Comparison of ENCODE assay signal across 8 cellular contexts in genomic region chr16:15644306-15644961, GRCh38. TPM values are rescaled to one million over a fixed set of nuclear protein-coding genes. Genes with fewer than 3 reads are reported as not detected.
DNase-seq lines count a peak whose midpoint lies in the region; ATAC-seq, FAIRE-seq and TF ChIP-seq lines count a peak whose summit lies in the region.

No MANE protein-coding gene starts in this region.

- RAD21 ChIA-PET in GM12878 (lab: Charles Lee; ENCODE audit: unreplicated experiment) = interaction anchor here (1.2 to 2.3 kb wide), 3 partner anchors 10 to 15 kb away, joined by 4 to 20 read pairs (median 6); no protein-coding TSS in a partner anchor

- peak overlapping the region; percentile 75 for H3K4me2 ChIP-seq in GM12878 (ENCODE audit: control insufficient read depth, insufficient read depth)

- no peak for TF ChIP-seq RAD21 in GM12878 (IDR thresholded peaks at IDR 0.05; ENCODE audit: insufficient read depth, low read depth, low read length)

- WGBS in GM12878 (ENCODE audit: insufficient coverage, insufficient replicate concordance, low lambda C conversion rate, missing lambda C conversion rate) = 1% methylated on average over 9 of the region's 9 CpGs

- peaks cover 17% of the 10 kb centered on the region for H3K4me1 Mint-ChIP-seq in progenitor cell of endocrine pancreas (ENCODE audit: low read depth)

- no peak for TF ChIP-seq EP300 in GM12878 (IDR thresholded peaks at IDR 0.05; ENCODE audit: borderline replicate concordance in 1 of 2, control insufficient read depth in 1 of 2, low read depth in 2 of 2, low read length in 2 of 2)

- BruUV-seq in GM12878 (replicated peaks; lab: Mats Ljungman, UMichigan) = no TSS peak

- H3K36me3 Mint-ChIP-seq in progenitor cell of endocrine pancreas (ENCODE audit: insufficient read depth) = no peaks in the 10 kb centered on the region

- SMC1A ChIA-PET in GM12878 (lab: Charles Lee; ENCODE audit: uncharacterized antibody, unreplicated experiment) = interaction anchor here (0.6 to 5.5 kb wide), 8 partner anchors 10 to 1619 kb away, joined by 3 to 43 read pairs (median 4); no protein-coding TSS in a partner anchor

- intact Hi-C loops in GM12878 (cut with micrococcal nuclease; ENCODE audit: unreplicated experiment) = no loop called here

- H3K79me2 ChIP-seq in GM12878 (ENCODE audit: control insufficient read depth, insufficient read depth, low read length) = peaks cover 33% of the 10 kb centered on the region

- peak; percentile 68 for DNase-seq in NCI-H2196 (lab: John Stamatoyannopoulos, UW; ENCODE audit: unreplicated experiment)
- DNase-seq in GM12878 (ENCODE audit: low read depth, low spot score) = no peak
- no peak for DNase-seq in progenitor cell of endocrine pancreas (ENCODE audit: low spot score, unreplicated experiment)
- no peak for DNase-seq in omental fat pad (ENCODE audit: low spot score)
- no peak for DNase-seq in SIG-M5 treated with dmso at 0.1 percent for 504 hours (lab: John Stamatoyannopoulos, UW; ENCODE audit: unreplicated experiment)
- no peak for DNase-seq in SW 1271 (lab: John Stamatoyannopoulos, UW)

- no peaks in the 10 kb centered on the region for H4K20me1 ChIP-seq in GM12878 (ENCODE audit: control insufficient read depth, insufficient read depth)

- H3K27me3 ChIP-seq in GM12878 (replicated peaks in 1 of 2; ENCODE audit: control insufficient read depth in 2 of 2, insufficient read depth in 2 of 2, low read length in 1 of 2) = no peaks in the 10 kb centered on the region

- no peaks in the 10 kb centered on the region for H3K27me3 Mint-ChIP-seq in progenitor cell of endocrine pancreas

- H3K9ac ChIP-seq in GM12878 (ENCODE audit: control insufficient read depth, insufficient read depth, low read length) = peak overlapping the region; percentile 90

- ATAC-seq in GM12878 (no peak), GM21825 (IDR thresholded peaks at IDR 0.05; ENCODE audit: unreplicated experiment) (no peak), omental fat pad (ENCODE audit: low FRiP score) (no peak)

- POLR2A ChIA-PET in GM12878 (lab: Charles Lee) = interaction anchor here (0.7 to 3.7 kb wide), 4 partner anchors 7 to 254 kb away, joined by 3 to 29 read pairs (median 18); partner anchors contain the start of gene NDE1

- H3K27ac Mint-ChIP-seq in progenitor cell of endocrine pancreas = no peak overlapping the region

- TF ChIP-seq POLR2A in GM12878 (IDR thresholded peaks at IDR 0.05; ENCODE audit: low read depth, low read length) = no peak

- peak overlapping the region; percentile 97 for H3K27ac ChIP-seq in GM12878 (ENCODE audit: control insufficient read depth, insufficient read depth)

- H2AFZ ChIP-seq in GM12878 (ENCODE audit: control insufficient read depth, low read depth, low read length) = no peak overlapping the region; the same call in 1 of the 2 replicates

- no peaks in the 10 kb centered on the region for H3K9me3 ChIP-seq in GM12878 (replicated peaks; ENCODE audit: control insufficient read depth, insufficient read depth, low read length)

- TF ChIP-seq CTCF in GM12875 (IDR thresholded peaks at IDR 0.05; ENCODE audit: borderline replicate concordance, insufficient read depth, low read depth, low read length) = no peak
- no peak for TF ChIP-seq CTCF in GM12878 (IDR thresholded peaks at IDR 0.05 in 2 of 3, conservative IDR thresholded peaks at IDR 0.05 in 1 of 3; ENCODE audit: control insufficient read depth in 2 of 3, extremely low read depth in 1 of 3, insufficient read depth in 1 of 3, low read depth in 3 of 3, low read length in 3 of 3)
- TF ChIP-seq CTCF in progenitor cell of endocrine pancreas (IDR thresholded peaks at IDR 0.05; ENCODE audit: unreplicated experiment) = no peak
- TF ChIP-seq CTCF in omental fat pad (IDR thresholded peaks at IDR 0.05) = no peak

- in situ Hi-C loops in GM12878 (cut with MboI) = loop anchor here (25.0 kb wide), 1 partner anchor 1007 kb away; the partner anchor contains the start of genes BFAR and PARN

- H3K4me1 ChIP-seq in GM12878 (ENCODE audit: control insufficient read depth, insufficient read depth, low read length) = peaks cover 30% of the 10 kb centered on the region

- H3K9me3 Mint-ChIP-seq in progenitor cell of endocrine pancreas (ENCODE audit: low read depth) = no peaks in the 10 kb centered on the region

- CTCF ChIA-PET in GM12878 (lab: Yijun Ruan, JAX) = interaction anchor here (1.0 to 3.5 kb wide), 5 partner anchors 9 to 681 kb away, joined by 3 to 14 read pairs (median 4); no protein-coding TSS in a partner anchor

- FAIRE-seq in GM12878 (lab: Jason Lieb, UNC) = no peak

- peak overlapping the region; percentile 3 for H3K4me3 ChIP-seq in GM12875 (ENCODE audit: low read depth, low read length)
- H3K4me3 ChIP-seq in GM12878 = peak overlapping the region; percentile 79

- H3K36me3 ChIP-seq in GM12878 (ENCODE audit: control insufficient read depth in 2 of 2, insufficient read depth in 2 of 2, low read length in 1 of 2) = no peaks in the 10 kb centered on the region

- peak overlapping the region; percentile 79 for H3K4me3 Mint-ChIP-seq in progenitor cell of endocrine pancreas (ENCODE audit: low read depth)

TF ChIP-seq in GM12878, 131 proteins besides CTCF, POLR2A, EP300 and RAD21:
- TF ChIP-seq POU2F2 (IDR thresholded peaks at IDR 0.05; ENCODE audit: borderline replicate concordance, low read depth, low read length) (0 out of 3 replicates have a peak, but pooled peaks have one; percentile 19), CBX3 (IDR thresholded peaks at IDR 0.05; ENCODE audit: borderline replicate concordance, low read depth) (no peak), MLLT1 (IDR thresholded peaks at IDR 0.05) (peak; percentile 73; the same call in 1 of the 2 replicates)

RNA-seq across cellular contexts. Expression of gene MARF1, which starts 1.5 kb away (rescaled TPM):
- total RNA-seq in GM12878 (2013; cell fraction: nucleolus; rRNA removed) = 164 and 178 TPM in 2 replicates
- total RNA-seq in GM12878 (2014; rRNA removed) = 11.7 and 13.8 TPM in 2 replicates
- total RNA-seq in GM12878 (2014; rRNA removed; fragmentation: Illumina TruSeq; extraction: Trizol) = 13.0 and 13.5 TPM in 2 replicates
- total RNA-seq in GM12878 (2021) = 40.1 and 41.6 TPM in 2 replicates
- polyA plus RNA-seq in GM12878 (2011; ENCODE audit: low read depth) = 21.0 TPM
- polyA plus RNA-seq in GM12878 (2011; rRNA removed) = 21.4 and 24.1 TPM in 2 replicates
- polyA plus RNA-seq in GM12878 (2011; cell fraction: cytosol; rRNA removed) = 13.3 and 19.5 TPM in 2 replicates
- polyA plus RNA-seq in GM12878 (2011; cell fraction: nucleus; rRNA removed) = 75.8 and 83.5 TPM in 2 replicates
- polyA plus RNA-seq in GM12878 (2012) = 19.9 and 20.7 TPM in 2 replicates
- 23.8 and 27.7 TPM in 2 replicates for polyA plus RNA-seq in GM12878 (2014; fragmentation: Illumina TruSeq; extraction: Trizol)
- polyA plus RNA-seq in GM12878 (2014; fragmentation: Nextera tagmentation; extraction: Ambion mirVana) = 1 to 10 TPM; 4.5 to 5.9 TPM
- polyA plus RNA-seq in GM12878 (2014; rRNA removed) = 19.1 and 20.7 TPM in 2 replicates
- 10 to 100 TPM; 13.4 to 14.3 TPM for polyA plus RNA-seq in GM12878 (2016; fragmentation: Nextera tagmentation; extraction: Ambion mirVana)
- polyA minus RNA-seq in GM12878 (2011; rRNA and poly(A)+ RNA removed) = 27.6 and 60.3 TPM in 2 replicates
- polyA minus RNA-seq in GM12878 (2011; cell fraction: cytosol; rRNA and poly(A)+ RNA removed) = 13.4 and 13.9 TPM in 2 replicates
- 34.2 and 47.5 TPM in 2 replicates for polyA minus RNA-seq in GM12878 (2011; cell fraction: nucleus; rRNA and poly(A)+ RNA removed)
- 67.5 and 71.9 TPM in 2 replicates for total RNA-seq in progenitor cell of endocrine pancreas
- total RNA-seq in omental fat pad = 10 to 100 TPM; 20.7 to 53.9 (median 29.3) TPM

RNA-seq across cellular contexts. Expression of gene NDE1, which starts 5.6 kb away (rescaled TPM):
- total RNA-seq in GM12878 (2013; cell fraction: nucleolus; rRNA removed) = 114 and 115 TPM in 2 replicates
- total RNA-seq in GM12878 (2014; rRNA removed) (68.4 and 73.1 TPM in 2 replicates), GM12878 (2014; rRNA removed; fragmentation: Illumina TruSeq; extraction: Trizol) (89.0 and 92.8 TPM in 2 replicates), GM12878 (2021) (148 and 156 TPM in 2 replicates), progenitor cell of endocrine pancreas (42.5 and 46.0 TPM in 2 replicates), omental fat pad (10 to 100 TPM; 11.9 to 26.2 (median 21.2) TPM)
- polyA plus RNA-seq in GM12878 (2011; ENCODE audit: low read depth) = 32.2 TPM
- polyA plus RNA-seq in GM12878 (2011; rRNA removed) (47.9 and 51.1 TPM in 2 replicates), GM12878 (2014; fragmentation: Illumina TruSeq; extraction: Trizol) (105 and 106 TPM in 2 replicates), GM12878 (2014; fragmentation: Nextera tagmentation; extraction: Ambion mirVana) (1 to 10 TPM; 5.7 to 7.4 TPM), GM12878 (2014; rRNA removed) (82.8 and 92.7 TPM in 2 replicates), GM12878 (2016; fragmentation: Nextera tagmentation; extraction: Ambion mirVana) (100 to 1,000 TPM in 1 of 2 experiments, 10 to 100 TPM in 1; 94.6 to 110 TPM)
- 62.1 and 78.8 TPM in 2 replicates for polyA plus RNA-seq in GM12878 (2011; cell fraction: cytosol; rRNA removed)
- polyA plus RNA-seq in GM12878 (2011; cell fraction: nucleus; rRNA removed) = 34.2 and 47.9 TPM in 2 replicates
- polyA plus RNA-seq in GM12878 (2012) = 51.2 and 74.8 TPM in 2 replicates
- 39.5 and 59.3 TPM in 2 replicates for polyA minus RNA-seq in GM12878 (2011; rRNA and poly(A)+ RNA removed)
- 40.0 and 49.7 TPM in 2 replicates for polyA minus RNA-seq in GM12878 (2011; cell fraction: cytosol; rRNA and poly(A)+ RNA removed)
- polyA minus RNA-seq in GM12878 (2011; cell fraction: nucleus; rRNA and poly(A)+ RNA removed) = 20.6 and 44.3 TPM in 2 replicates
